Comparison of ENCODE assay signal across 24 cellular contexts in genomic region chr19:57720878-57721277, GRCh38. TPM values are rescaled to one million over a fixed set of nuclear protein-coding genes. Genes with fewer than 3 reads are reported as not detected.
DNase-seq lines count a peak whose midpoint lies in the region; ATAC-seq and TF ChIP-seq lines count a peak whose summit lies in the region.
"Had no signal": no experiment of that assay in that cellular context is flagged by ENCODE, and none has a peak within 500 bp of the region (broad histone marks: within the 10 kb centered on the region; RNA-seq: fewer than 3 reads in every experiment).

No MANE protein-coding gene starts in this region.

- H3K27me3 Mint-ChIP-seq in CD8-positive, alpha-beta T cell (ENCODE audit: low read depth) = no peaks in the 10 kb centered on the region
- H3K27me3 Mint-ChIP-seq: CD4-positive, alpha-beta memory T cell had no signal

- H3K27ac ChIP-seq in subcutaneous abdominal adipose tissue (ENCODE audit: low read depth, low read length) = no peak overlapping the region
- H3K27ac ChIP-seq in CD8-positive, alpha-beta T cell (ENCODE audit: low read depth, low read length) = no peak overlapping the region
- H3K27ac ChIP-seq: SK-N-MC had no signal

- H3K4me3 ChIP-seq in adipocyte (ENCODE audit: low read length) = peak overlapping the region; percentile 2
- H3K4me3 ChIP-seq in fibroblast of mammary gland (ENCODE audit: control insufficient read depth, low read depth, low read length) = no peak overlapping the region
- peak overlapping the region; percentile 10 to 58 (median 36) for H3K4me3 ChIP-seq in subcutaneous abdominal adipose tissue (ENCODE audit: low read depth in 1 of 5, low read length in 5 of 5)
- H3K4me3 ChIP-seq in CD8-positive, alpha-beta T cell (ENCODE audit: low read depth, low read length) = no peak overlapping the region
- H3K4me3 ChIP-seq: SK-N-MC had no signal

- peaks cover 24% of the 10 kb centered on the region for H3K9me3 ChIP-seq in adipocyte (ENCODE audit: control insufficient read depth, low read length)
- H3K9me3 ChIP-seq in subcutaneous abdominal adipose tissue (ENCODE audit: control insufficient read depth in 5 of 5, low read length in 5 of 5) = peaks cover 42 to 79% (median 57%) of the 10 kb centered on the region in 5 donors
- H3K9me3 ChIP-seq in CD8-positive, alpha-beta T cell (ENCODE audit: low read length) = peaks cover 65% of the 10 kb centered on the region

- H3K4me1 ChIP-seq in adipocyte (ENCODE audit: control insufficient read depth, insufficient read depth, low read length) (no peaks in the 10 kb centered on the region), subcutaneous abdominal adipose tissue (ENCODE audit: control insufficient read depth in 5 of 5, insufficient read depth in 5 of 5, low read length in 5 of 5) (peaks cover 0 to 12% (median 0%) of the 10 kb centered on the region in 5 donors)
- no peaks in the 10 kb centered on the region for H3K4me1 ChIP-seq in CD8-positive, alpha-beta T cell (ENCODE audit: insufficient read depth, low read length)

- no peak overlapping the region for H3K27ac Mint-ChIP-seq in CD8-positive, alpha-beta T cell

- H3K36me3 Mint-ChIP-seq in CD8-positive, alpha-beta T cell = peaks cover 75% of the 10 kb centered on the region

- intact Hi-C loops in CD8-positive, alpha-beta T cell (cut with DNase I, micrococcal nuclease) = loop anchor here in 1 of 2 experiments (10.0 kb wide), 1 partner anchor 86 kb away; the partner anchor contains the start of gene ZNF211

- H3K36me3 ChIP-seq in adipocyte (ENCODE audit: control insufficient read depth, insufficient read depth, low read length, severe bottlenecking) = peaks cover 34% of the 10 kb centered on the region
- peaks cover 25 to 41% (median 39%) of the 10 kb centered on the region in 5 donors for H3K36me3 ChIP-seq in subcutaneous abdominal adipose tissue (ENCODE audit: control insufficient read depth in 5 of 5, insufficient read depth in 5 of 5, low read length in 5 of 5)
- H3K36me3 ChIP-seq in CD8-positive, alpha-beta T cell (ENCODE audit: insufficient read depth, low read length) = peaks cover 35% of the 10 kb centered on the region

- CTCF ChIA-PET in CD8-positive, alpha-beta T cell (lab: Charles Lee) = no interaction called here

- no peak for ATAC-seq in GM21367 (IDR thresholded peaks at IDR 0.05; ENCODE audit: unreplicated experiment)
- no peak for ATAC-seq in CD8-positive, alpha-beta T cell

- no peak for TF ChIP-seq CTCF in fibroblast of mammary gland (conservative IDR thresholded peaks at IDR 0.05; ENCODE audit: control insufficient read depth, insufficient read depth, low read depth, low read length)
- TF ChIP-seq CTCF in CD8-positive, alpha-beta T cell (IDR thresholded peaks at IDR 0.05) = no peak

- peaks cover 46% of the 10 kb centered on the region for H3K9me3 Mint-ChIP-seq in CD8-positive, alpha-beta T cell

- DNase-seq in EH (ENCODE audit: low read depth) (peak; percentile 2), adipocyte (ENCODE audit: low read depth) (no peak), fibroblast of mammary gland (ENCODE audit: low read depth) (peak; percentile 15), foreskin melanocyte (no peak), AML-193 (lab: John Stamatoyannopoulos, UW) (no peak)
- no peak for DNase-seq in CD8-positive, alpha-beta T cell
- DNase-seq: C1 segment of cervical spinal cord; CD4-positive, alpha-beta memory T cell; DMS153; DND-41; H7; KG1; MM.1S; NCI-H1048; NCI-H1417; NCI-H1694; NCI-H2029 treated with DMSO at 0.1 percent for 48 hours; NCI-H2227 treated with DMSO at 0.1 percent for 48 hours; NCI-H526 treated with DMSO at 0.1 percent for 48 hours; SHP77 treated with DMSO at 0.1 percent for 48 hours had no signal

- no peaks in the 10 kb centered on the region for H3K27me3 ChIP-seq in adipocyte (replicated peaks; ENCODE audit: control insufficient read depth, insufficient read depth, low read length)
- H3K27me3 ChIP-seq in subcutaneous abdominal adipose tissue (ENCODE audit: control insufficient read depth in 5 of 5, insufficient read depth in 4 of 5, low read length in 5 of 5) = peaks cover 0 to 4% (median 0%) of the 10 kb centered on the region in 5 donors
- H3K27me3 ChIP-seq in CD8-positive, alpha-beta T cell (ENCODE audit: insufficient read depth, low read length) = no peaks in the 10 kb centered on the region

- POLR2A ChIA-PET in CD8-positive, alpha-beta T cell (lab: Charles Lee) = no interaction called here

- no peak overlapping the region for H3K4me3 Mint-ChIP-seq in CD8-positive, alpha-beta T cell
- H3K4me3 Mint-ChIP-seq: CD4-positive, alpha-beta memory T cell had no signal

- H3K4me1 Mint-ChIP-seq in CD8-positive, alpha-beta T cell (ENCODE audit: low read depth) = peaks cover 14% of the 10 kb centered on the region

- H3K9ac ChIP-seq in adipocyte (ENCODE audit: low read length) = no peak overlapping the region
- H3K9ac ChIP-seq in subcutaneous abdominal adipose tissue (ENCODE audit: low read length in 5 of 5) = peak overlapping the region in 1 of 5 donors; percentile 97

RNA-seq across cellular contexts. Expression of gene ZNF671, which starts 6.5 kb away (rescaled TPM):
- 10 to 100 TPM; 12.1 to 12.4 TPM for total RNA-seq in CD8-positive, alpha-beta T cell
- total RNA-seq: NCI-H460 had no signal

RNA-seq across cellular contexts. Expression of gene ZNF154, which starts 11.9 kb away (rescaled TPM):
- total RNA-seq in CD8-positive, alpha-beta T cell = 10 to 100 TPM; 15.3 to 15.7 TPM
- total RNA-seq: NCI-H460 had no signal

RNA-seq across cellular contexts. Expression of gene ZNF776, which starts 25.7 kb away (rescaled TPM):
- 10 to 100 TPM; 22.3 to 32.3 TPM for total RNA-seq in CD8-positive, alpha-beta T cell

RNA-seq across cellular contexts. Expression of gene ZNF551, which starts 39.1 kb away (rescaled TPM):
- 10 to 100 TPM; 18.9 to 19.1 TPM for total RNA-seq in CD8-positive, alpha-beta T cell

RNA-seq across cellular contexts. Expression of gene ZNF586, which starts 48.6 kb away (rescaled TPM):
- 10 to 100 TPM; 54.0 to 57.6 TPM for total RNA-seq in CD8-positive, alpha-beta T cell

Comparison
In these comparisons a context has a peak if more than half of its experiments do, and no peak if none do; other contexts are left out.
1. DNase-seq: peak in EH (single experiment) and fibroblast of mammary gland (single experiment); none in adipocyte (single experiment), foreskin melanocyte (single experiment), AML-193 (0 of 2) and CD8-positive, alpha-beta T cell (0 of 7).
2. H3K4me3 ChIP-seq: peak in adipocyte (single experiment) and subcutaneous abdominal adipose tissue (5 of 5); none in fibroblast of mammary gland (single experiment) and CD8-positive, alpha-beta T cell (single experiment).